In genomic region chr3:158258619-158259018, GRCh38 we compare ENCODE assay signal across 25 cellular contexts.
"Had no signal": no experiment of that assay in that cellular context is flagged by ENCODE, and none has a peak within 500 bp of the region (broad histone marks: within the 10 kb centered on the region; RNA-seq: fewer than 3 reads in every experiment).

No MANE protein-coding gene starts in this region.

- H3K4me1 Mint-ChIP-seq: immature natural killer cell, mesothelial cell of epicardium had no signal

- DNase-seq: colonic mucosa; cortex of kidney; dermis blood vessel endothelial cell; dorsolateral prefrontal cortex; effector CD4-positive, alpha-beta T cell; effector memory CD4-positive, alpha-beta T cell; foreskin keratinocyte; heart left ventricle; hypothalamus; immature natural killer cell; islet precursor cell; kidney; kidney glomerular epithelial cell; left cardiac atrium; left lung; left ventricle myocardium superior; lower lobe of right lung; mesenchymal stem cell; mucosa of descending colon; naive B cell; naive thymus-derived CD8-positive, alpha-beta T cell had no signal

- FAIRE-seq: endothelial cell of umbilical vein, frontal cortex, kidney had no signal

- H3K27me3 Mint-ChIP-seq: naive B cell; naive thymus-derived CD8-positive, alpha-beta T cell had no signal

- ATAC-seq: foreskin keratinocyte; gastroesophageal sphincter; heart left ventricle; left cardiac atrium; left lung; left ventricle myocardium superior; lower lobe of right lung; mucosa of descending colon; naive thymus-derived CD8-positive, alpha-beta T cell had no signal

- H3K27ac Mint-ChIP-seq: immature natural killer cell, mesothelial cell of epicardium had no signal

- H3K4me3 Mint-ChIP-seq: immature natural killer cell, mesothelial cell of epicardium, naive B cell had no signal
